Comparison of ENCODE assay signal across 18 cellular contexts in genomic region chr2:102361632-102362241, GRCh38. TPM values are rescaled to one million over a fixed set of nuclear protein-coding genes. Genes with fewer than 3 reads are reported as not detected.
DNase-seq lines count a peak whose midpoint lies in the region; ATAC-seq and TF ChIP-seq lines count a peak whose summit lies in the region.
"Had no signal": no experiment of that assay in that cellular context is flagged by ENCODE, and none has a peak within 500 bp of the region (broad histone marks: within the 10 kb centered on the region; RNA-seq: fewer than 3 reads in every experiment).

No MANE protein-coding gene starts in this region.

- H3K4me1 Mint-ChIP-seq in activated CD8-positive, alpha-beta T cell treated with anti-CD3 and anti-CD28 coated beads for 36 hours (ENCODE audit: low read depth) = peaks cover 78% of the 10 kb centered on the region
- H3K4me1 Mint-ChIP-seq in activated CD8-positive, alpha-beta T cell treated with anti-CD3 and anti-CD28 coated beads, Interleukin-2, amount 10 ng/mL, durations not matched to agents 7 days and 5 days (ENCODE audit: low read depth) = peaks cover 64% of the 10 kb centered on the region
- peaks cover 60 to 72% (median 68%) of the 10 kb centered on the region in 3 donors for H3K4me1 Mint-ChIP-seq in CD8-positive, alpha-beta memory T cell
- peaks cover 72% of the 10 kb centered on the region for H3K4me1 Mint-ChIP-seq in activated T-helper 2 cell treated with anti-CD3 and anti-CD28 coated beads, Interferon-gamma antibody, Interleukin-2, Interleukin-4, amounts not matched to agents 10 μg/mL and 5 μg/mL and 100 μg/mL, durations not matched to agents 14 hours and 24 hours and 36 hours (ENCODE audit: low read depth)
- H3K4me1 Mint-ChIP-seq in natural killer cell = peaks cover 78 to 84% of the 10 kb centered on the region in 2 donors

- H3K4me3 ChIP-seq in CD8-positive, alpha-beta memory T cell (ENCODE audit: low read length) = no peak overlapping the region

- ATAC-seq in activated CD8-positive, alpha-beta T cell treated with anti-CD3 and anti-CD28 coated beads for 36 hours = no peak
- ATAC-seq in activated CD8-positive, alpha-beta T cell treated with anti-CD3 and anti-CD28 coated beads, Interleukin-2, amount 10 ng/mL, durations not matched to agents 7 days and 5 days = no peak
- ATAC-seq in natural killer cell (no peak), HG02763 (IDR thresholded peaks at IDR 0.05; ENCODE audit: unreplicated experiment) (no peak)
- ATAC-seq: HCT116, Panc1, Right ventricle myocardium inferior had no signal

- no peaks in the 10 kb centered on the region for H3K27me3 ChIP-seq in CD8-positive, alpha-beta memory T cell (ENCODE audit: insufficient read depth, low read length, poor library complexity, severe bottlenecking)

- CTCF ChIA-PET in activated CD8-positive, alpha-beta T cell treated with anti-CD3 and anti-CD28 coated beads for 36 hours (lab: Charles Lee) = interaction anchor here (0.7 to 1.5 kb wide), 3 partner anchors 59 to 110 kb away, joined by 3 to 11 read pairs (median 3); no protein-coding TSS in a partner anchor
- CTCF ChIA-PET in activated CD8-positive, alpha-beta T cell treated with anti-CD3 and anti-CD28 coated beads, Interleukin-2, amount 10 ng/mL, durations not matched to agents 7 days and 5 days (lab: Charles Lee) = interaction anchor here (2.5 kb wide), 1 partner anchor 121 kb away, joined by 7 read pairs; no protein-coding TSS in a partner anchor
- CTCF ChIA-PET in CD8-positive, alpha-beta memory T cell (lab: Charles Lee) = interaction anchor here (1.1 kb wide), 1 partner anchor 87 kb away, joined by 3 read pairs; no protein-coding TSS in a partner anchor

- H3K4me1 ChIP-seq in CD8-positive, alpha-beta memory T cell (ENCODE audit: insufficient read depth, low read length) = peaks cover 13% of the 10 kb centered on the region

- peaks cover 60% of the 10 kb centered on the region for H3K36me3 Mint-ChIP-seq in activated CD8-positive, alpha-beta T cell treated with anti-CD3 and anti-CD28 coated beads for 36 hours (ENCODE audit: low read depth)
- H3K36me3 Mint-ChIP-seq in activated CD8-positive, alpha-beta T cell treated with anti-CD3 and anti-CD28 coated beads, Interleukin-2, amount 10 ng/mL, durations not matched to agents 7 days and 5 days (ENCODE audit: low read depth) = peaks cover 88% of the 10 kb centered on the region
- H3K36me3 Mint-ChIP-seq in CD8-positive, alpha-beta memory T cell = peaks cover 19 to 39% (median 39%) of the 10 kb centered on the region in 3 donors
- peaks cover 88% of the 10 kb centered on the region for H3K36me3 Mint-ChIP-seq in activated T-helper 2 cell treated with anti-CD3 and anti-CD28 coated beads, Interferon-gamma antibody, Interleukin-2, Interleukin-4, amounts not matched to agents 10 μg/mL and 5 μg/mL and 100 μg/mL, durations not matched to agents 14 hours and 24 hours and 36 hours (ENCODE audit: low read depth)
- peaks cover 24% of the 10 kb centered on the region for H3K36me3 Mint-ChIP-seq in natural killer cell

- POLR2A ChIA-PET in activated CD8-positive, alpha-beta T cell treated with anti-CD3 and anti-CD28 coated beads for 36 hours (lab: Charles Lee) = interaction anchor here (0.6 kb wide), 2 partner anchors 103 to 643 kb away, joined by 3 read pairs; no protein-coding TSS in a partner anchor
- POLR2A ChIA-PET in activated CD8-positive, alpha-beta T cell treated with anti-CD3 and anti-CD28 coated beads, Interleukin-2, amount 10 ng/mL, durations not matched to agents 7 days and 5 days (lab: Charles Lee) = no interaction called here
- POLR2A ChIA-PET in CD8-positive, alpha-beta memory T cell (lab: Charles Lee) = no interaction called here

- no peak overlapping the region for H3K27ac ChIP-seq in CD8-positive, alpha-beta memory T cell (ENCODE audit: low read depth, low read length)

- H3K36me3 ChIP-seq in CD8-positive, alpha-beta memory T cell (ENCODE audit: insufficient read depth, low read length) = no peaks in the 10 kb centered on the region

- H3K9me3 Mint-ChIP-seq in activated CD8-positive, alpha-beta T cell treated with anti-CD3 and anti-CD28 coated beads for 36 hours = peaks cover 34% of the 10 kb centered on the region
- peaks cover 29% of the 10 kb centered on the region for H3K9me3 Mint-ChIP-seq in activated CD8-positive, alpha-beta T cell treated with anti-CD3 and anti-CD28 coated beads, Interleukin-2, amount 10 ng/mL, durations not matched to agents 7 days and 5 days (ENCODE audit: insufficient read depth)
- peaks cover 0 to 21% (median 16%) of the 10 kb centered on the region in 5 donors for H3K9me3 Mint-ChIP-seq in CD8-positive, alpha-beta memory T cell
- peaks cover 43% of the 10 kb centered on the region for H3K9me3 Mint-ChIP-seq in activated T-helper 2 cell treated with anti-CD3 and anti-CD28 coated beads, Interferon-gamma antibody, Interleukin-2, Interleukin-4, amounts not matched to agents 10 μg/mL and 5 μg/mL and 100 μg/mL, durations not matched to agents 14 hours and 24 hours and 36 hours
- peaks cover 1 to 2% of the 10 kb centered on the region in 2 donors for H3K9me3 Mint-ChIP-seq in natural killer cell

- intact Hi-C loops in activated CD8-positive, alpha-beta T cell treated with anti-CD3 and anti-CD28 coated beads for 36 hours (cut with micrococcal nuclease) = no loop called here
- intact Hi-C loops in activated T-helper 2 cell treated with anti-CD3 and anti-CD28 coated beads, Interferon-gamma antibody, Interleukin-2, Interleukin-4, amounts not matched to agents 10 μg/mL and 5 μg/mL and 100 μg/mL, durations not matched to agents 14 hours and 24 hours and 36 hours (cut with micrococcal nuclease) = loop anchor here (10.0 kb wide), 2 partner anchors 527 to 647 kb away; no protein-coding TSS in a partner anchor
- intact Hi-C loops in natural killer cell (cut with micrococcal nuclease) = no loop called here

- H3K27me3 Mint-ChIP-seq in activated CD8-positive, alpha-beta T cell treated with anti-CD3 and anti-CD28 coated beads for 36 hours = no peaks in the 10 kb centered on the region
- H3K27me3 Mint-ChIP-seq in activated CD8-positive, alpha-beta T cell treated with anti-CD3 and anti-CD28 coated beads, Interleukin-2, amount 10 ng/mL, durations not matched to agents 7 days and 5 days (ENCODE audit: low read depth) = no peaks in the 10 kb centered on the region
- no peaks in the 10 kb centered on the region for H3K27me3 Mint-ChIP-seq in CD8-positive, alpha-beta memory T cell
- no peaks in the 10 kb centered on the region for H3K27me3 Mint-ChIP-seq in activated T-helper 2 cell treated with anti-CD3 and anti-CD28 coated beads, Interferon-gamma antibody, Interleukin-2, Interleukin-4, amounts not matched to agents 10 μg/mL and 5 μg/mL and 100 μg/mL, durations not matched to agents 14 hours and 24 hours and 36 hours (ENCODE audit: low read depth)
- H3K27me3 Mint-ChIP-seq in natural killer cell (ENCODE audit: low read depth in 2 of 2) = no peaks in the 10 kb centered on the region

- no peak overlapping the region for H3K4me3 Mint-ChIP-seq in activated CD8-positive, alpha-beta T cell treated with anti-CD3 and anti-CD28 coated beads for 36 hours
- no peak overlapping the region for H3K4me3 Mint-ChIP-seq in activated CD8-positive, alpha-beta T cell treated with anti-CD3 and anti-CD28 coated beads, Interleukin-2, amount 10 ng/mL, durations not matched to agents 7 days and 5 days
- peak overlapping the region in 1 of 7 donors; percentile 36 for H3K4me3 Mint-ChIP-seq in CD8-positive, alpha-beta memory T cell
- H3K4me3 Mint-ChIP-seq in activated T-helper 2 cell treated with anti-CD3 and anti-CD28 coated beads, Interferon-gamma antibody, Interleukin-2, Interleukin-4, amounts not matched to agents 10 μg/mL and 5 μg/mL and 100 μg/mL, durations not matched to agents 14 hours and 24 hours and 36 hours (ENCODE audit: low read depth) = peak overlapping the region; percentile 63
- H3K4me3 Mint-ChIP-seq in natural killer cell = no peak overlapping the region

- H3K27ac Mint-ChIP-seq in activated CD8-positive, alpha-beta T cell treated with anti-CD3 and anti-CD28 coated beads for 36 hours = peak overlapping the region; percentile 80
- no peak overlapping the region for H3K27ac Mint-ChIP-seq in activated CD8-positive, alpha-beta T cell treated with anti-CD3 and anti-CD28 coated beads, Interleukin-2, amount 10 ng/mL, durations not matched to agents 7 days and 5 days
- H3K27ac Mint-ChIP-seq in CD8-positive, alpha-beta memory T cell = peak overlapping the region; percentile 27 to 90 (median 53)
- peak overlapping the region; percentile 89 for H3K27ac Mint-ChIP-seq in activated T-helper 2 cell treated with anti-CD3 and anti-CD28 coated beads, Interferon-gamma antibody, Interleukin-2, Interleukin-4, amounts not matched to agents 10 μg/mL and 5 μg/mL and 100 μg/mL, durations not matched to agents 14 hours and 24 hours and 36 hours
- H3K27ac Mint-ChIP-seq in natural killer cell = peak overlapping the region; percentile 20 to 67

- no peak for TF ChIP-seq CTCF in activated CD8-positive, alpha-beta T cell treated with anti-CD3 and anti-CD28 coated beads for 36 hours (IDR thresholded peaks at IDR 0.05)
- TF ChIP-seq CTCF in natural killer cell (IDR thresholded peaks at IDR 0.05) = no peak

- DNase-seq in activated CD8-positive, alpha-beta T cell treated with anti-CD3 and anti-CD28 coated beads for 36 hours = no peak
- DNase-seq in activated CD8-positive, alpha-beta T cell treated with anti-CD3 and anti-CD28 coated beads, Interleukin-2, amount 10 ng/mL, durations not matched to agents 7 days and 5 days = no peak
- no peak for DNase-seq in CD8-positive, alpha-beta memory T cell
- DNase-seq in activated T-helper 2 cell treated with anti-CD3 and anti-CD28 coated beads, Interferon-gamma antibody, Interleukin-2, Interleukin-4, amounts not matched to agents 10 μg/mL and 5 μg/mL and 100 μg/mL, durations not matched to agents 14 hours and 24 hours and 36 hours (ENCODE audit: low spot score) = no peak
- DNase-seq in natural killer cell (no peak), GM03348 (ENCODE audit: low spot score) (no peak)
- no peak for DNase-seq in stimulated activated naive CD4-positive, alpha-beta T cell treated with Interleukin-2 at 50 U/mL for 16 hours (lab: John Stamatoyannopoulos, UW)
- DNase-seq: C1 segment of cervical spinal cord, DMS79 treated with DMSO at 0.1 percent for 48 hours, GF-D8, NCI-H1417 treated with DMSO at 0.1 percent for 48 hours, NCI-H2029, NCI-H510A had no signal

- H3K9me3 ChIP-seq in CD8-positive, alpha-beta memory T cell (ENCODE audit: low read length) = peaks cover 10% of the 10 kb centered on the region

RNA-seq across cellular contexts. Expression of gene IL18R1, which starts 6.1 kb away (rescaled TPM):
- 10 to 100 TPM; 15.0 to 15.8 TPM for total RNA-seq in activated CD8-positive, alpha-beta T cell treated with anti-CD3 and anti-CD28 coated beads for 36 hours
- total RNA-seq in activated CD8-positive, alpha-beta T cell treated with anti-CD3 and anti-CD28 coated beads, Interleukin-2, amount 10 ng/mL, durations not matched to agents 7 days and 5 days = 10 to 100 TPM; 50.2 to 53.1 TPM
- 10 to 100 TPM; 17.6 to 17.9 TPM for total RNA-seq in CD8-positive, alpha-beta memory T cell
- 20.6 TPM for polyA plus RNA-seq in CD8-positive, alpha-beta memory T cell
- total RNA-seq in activated T-helper 2 cell treated with anti-CD3 and anti-CD28 coated beads, Interferon-gamma antibody, Interleukin-2, Interleukin-4, amounts not matched to agents 10 μg/mL and 5 μg/mL and 100 μg/mL, durations not matched to agents 14 hours and 24 hours and 36 hours = 61.9 and 68.2 TPM in 2 replicates
- 10 to 100 TPM; 42.9 to 58.8 (median 46.7) TPM for total RNA-seq in natural killer cell
- total RNA-seq: LHCN-M2 had no signal

RNA-seq across cellular contexts. Expression of gene IL1RL1, which starts 50.4 kb away (rescaled TPM):
- under 1 TPM; 0.09 to 0.20 TPM for total RNA-seq in activated CD8-positive, alpha-beta T cell treated with anti-CD3 and anti-CD28 coated beads for 36 hours
- under 1 TPM; 0.13 to 0.21 TPM for total RNA-seq in activated CD8-positive, alpha-beta T cell treated with anti-CD3 and anti-CD28 coated beads, Interleukin-2, amount 10 ng/mL, durations not matched to agents 7 days and 5 days
- total RNA-seq in CD8-positive, alpha-beta memory T cell = under 1 TPM; 0.22 to 0.35 TPM
- polyA plus RNA-seq in CD8-positive, alpha-beta memory T cell = 0.14 TPM
- 10.7 and 11.1 TPM in 2 replicates for total RNA-seq in activated T-helper 2 cell treated with anti-CD3 and anti-CD28 coated beads, Interferon-gamma antibody, Interleukin-2, Interleukin-4, amounts not matched to agents 10 μg/mL and 5 μg/mL and 100 μg/mL, durations not matched to agents 14 hours and 24 hours and 36 hours
- total RNA-seq in natural killer cell = 10 to 100 TPM in 1 of 3 donors, 1 to 10 TPM in 1, under 1 TPM in 1; 0.49 to 68.1 (median 2.2) TPM
- total RNA-seq: LHCN-M2 had no signal
